Comparison of ENCODE assay signal across 8 cellular contexts in genomic region chr11:587978-588380, GRCh38. TPM values are rescaled to one million over a fixed set of nuclear protein-coding genes. Genes with fewer than 3 reads are reported as not detected.
DNase-seq lines count a peak whose midpoint lies in the region; ATAC-seq and TF ChIP-seq lines count a peak whose summit lies in the region.

No MANE protein-coding gene starts in this region.

- H3K9ac ChIP-seq in adipocyte (ENCODE audit: low read length) = peak overlapping the region; percentile 17

- ATAC-seq in T-cell (replicated peaks in 1 of 4) (peak; percentile 92 to 98 (median 94)), HG03520 (IDR thresholded peaks at IDR 0.05; ENCODE audit: unreplicated experiment) (no peak), GM21367 (IDR thresholded peaks at IDR 0.05; ENCODE audit: unreplicated experiment) (no peak)
- ATAC-seq in natural killer cell treated with Interleukin-12 subunit alpha and Interleukin-12 subunit beta and Interleukin-15 and Interleukin-18, amount 100 ng/mL, for 72 hours = peak; percentile 93 to 96

- H3K27ac Mint-ChIP-seq in T-cell = peak overlapping the region; percentile 99
- peak overlapping the region; percentile 76 to 90 for H3K27ac Mint-ChIP-seq in natural killer cell treated with Interleukin-12 subunit alpha and Interleukin-12 subunit beta and Interleukin-15 and Interleukin-18, amount 100 ng/mL, for 72 hours

- no peaks in the 10 kb centered on the region for H3K27me3 Mint-ChIP-seq in T-cell
- no peaks in the 10 kb centered on the region for H3K27me3 Mint-ChIP-seq in natural killer cell treated with Interleukin-12 subunit alpha and Interleukin-12 subunit beta and Interleukin-15 and Interleukin-18, amount 100 ng/mL, for 72 hours

- peaks cover 31% of the 10 kb centered on the region for H3K36me3 Mint-ChIP-seq in T-cell
- H3K36me3 Mint-ChIP-seq in natural killer cell treated with Interleukin-12 subunit alpha and Interleukin-12 subunit beta and Interleukin-15 and Interleukin-18, amount 100 ng/mL, for 72 hours = peaks cover 10% of the 10 kb centered on the region

- H3K27me3 ChIP-seq in adipocyte (replicated peaks; ENCODE audit: control insufficient read depth, insufficient read depth, low read length) = no peaks in the 10 kb centered on the region

- no peaks in the 10 kb centered on the region for H3K9me3 ChIP-seq in adipocyte (ENCODE audit: control insufficient read depth, low read length)

- H3K4me1 ChIP-seq in adipocyte (ENCODE audit: control insufficient read depth, insufficient read depth, low read length) = peaks cover 15% of the 10 kb centered on the region

- POLR2A ChIA-PET in T-cell (lab: Charles Lee) = interaction anchor here (0.6 kb wide), 2 partner anchors 28 to 173 kb away, joined by 3 to 4 read pairs; partner anchors contain the start of gene IRF7 (in 1 of the 2)

- DNase-seq in AG10803 (ENCODE audit: low read depth) (peak; percentile 58), T-cell (peak; percentile 43 to 89 (median 67)), adipocyte (ENCODE audit: low read depth) (peak; percentile 47), NCI-H2227 (lab: John Stamatoyannopoulos, UW; ENCODE audit: unreplicated experiment) (no peak), NCI-H2227 treated with DMSO at 0.1 percent for 48 hours (lab: John Stamatoyannopoulos, UW) (no peak)
- no peak for DNase-seq in natural killer cell treated with Interleukin-12 subunit alpha and Interleukin-12 subunit beta and Interleukin-15 and Interleukin-18, amount 100 ng/mL, for 72 hours (ENCODE audit: low spot score)

- H3K36me3 ChIP-seq in adipocyte (ENCODE audit: control insufficient read depth, insufficient read depth, low read length, severe bottlenecking) = peaks cover 60% of the 10 kb centered on the region

- no peak for TF ChIP-seq CTCF in AG10803 (conservative IDR thresholded peaks at IDR 0.05; ENCODE audit: low read length)

- no peaks in the 10 kb centered on the region for H3K9me3 Mint-ChIP-seq in T-cell
- H3K9me3 Mint-ChIP-seq in natural killer cell treated with Interleukin-12 subunit alpha and Interleukin-12 subunit beta and Interleukin-15 and Interleukin-18, amount 100 ng/mL, for 72 hours = no peaks in the 10 kb centered on the region

- peaks cover 28 to 34% (median 33%) of the 10 kb centered on the region in 3 donors for H3K4me1 Mint-ChIP-seq in T-cell
- peaks cover 16 to 27% of the 10 kb centered on the region in 2 donors for H3K4me1 Mint-ChIP-seq in natural killer cell treated with Interleukin-12 subunit alpha and Interleukin-12 subunit beta and Interleukin-15 and Interleukin-18, amount 100 ng/mL, for 72 hours (ENCODE audit: low read depth in 2 of 2)

- CTCF ChIA-PET in T-cell (lab: Charles Lee) = interaction anchor here (0.7 to 2.3 kb wide), 2 partner anchors 33 to 41 kb away, joined by 3 to 9 read pairs; no protein-coding TSS in a partner anchor

- H3K4me3 ChIP-seq in AG10803 (ENCODE audit: low read length) (no peak overlapping the region), adipocyte (ENCODE audit: low read length) (no peak overlapping the region)

- peak overlapping the region; percentile 69 to 80 (median 77) for H3K4me3 Mint-ChIP-seq in T-cell
- peak overlapping the region; percentile 55 for H3K4me3 Mint-ChIP-seq in natural killer cell treated with Interleukin-12 subunit alpha and Interleukin-12 subunit beta and Interleukin-15 and Interleukin-18, amount 100 ng/mL, for 72 hours

RNA-seq across cellular contexts. Expression of gene PHRF1, which starts 11.7 kb away (rescaled TPM):
- 10 to 100 TPM; 40.2 to 69.4 (median 66.3) TPM for total RNA-seq in T-cell
- total RNA-seq in natural killer cell treated with Interleukin-12 subunit alpha and Interleukin-12 subunit beta and Interleukin-15 and Interleukin-18, amount 100 ng/mL, for 72 hours = 10 to 100 TPM; 49.2 to 85.7 TPM

RNA-seq across cellular contexts. Expression of gene RASSF7, which starts 27.2 kb away (rescaled TPM):
- 10 to 100 TPM; 23.2 to 68.4 (median 63.4) TPM for total RNA-seq in T-cell
- 10 to 100 TPM; 13.3 to 22.9 TPM for total RNA-seq in natural killer cell treated with Interleukin-12 subunit alpha and Interleukin-12 subunit beta and Interleukin-15 and Interleukin-18, amount 100 ng/mL, for 72 hours

RNA-seq across cellular contexts. Expression of gene LMNTD2, which starts 27.4 kb away (rescaled TPM):
- 10 to 100 TPM in 1 of 5 donors, 1 to 10 TPM in 4; 5.1 to 13.4 (median 8.8) TPM for total RNA-seq in T-cell
- 1 to 10 TPM; 1.1 to 2.1 TPM for total RNA-seq in natural killer cell treated with Interleukin-12 subunit alpha and Interleukin-12 subunit beta and Interleukin-15 and Interleukin-18, amount 100 ng/mL, for 72 hours

RNA-seq across cellular contexts. Expression of gene IRF7, which starts 27.8 kb away (rescaled TPM):
- total RNA-seq in T-cell = 100 to 1,000 TPM in 1 of 5 donors, 10 to 100 TPM in 4; 58.9 to 128 (median 73.7) TPM
- total RNA-seq in natural killer cell treated with Interleukin-12 subunit alpha and Interleukin-12 subunit beta and Interleukin-15 and Interleukin-18, amount 100 ng/mL, for 72 hours = 10 to 100 TPM; 33.7 to 34.9 TPM

RNA-seq across cellular contexts. Expression of gene CDHR5, which starts 36.8 kb away (rescaled TPM):
- under 1 TPM in 2 of 5 donors, not detected in 3; 0.26 to 0.29 TPM for total RNA-seq in T-cell
- not detected for total RNA-seq in natural killer cell treated with Interleukin-12 subunit alpha and Interleukin-12 subunit beta and Interleukin-15 and Interleukin-18, amount 100 ng/mL, for 72 hours

Comparison
In these comparisons a context has a peak if more than half of its experiments do, and no peak if none do; other contexts are left out.
1. DNase-seq: peak in AG10803 (single experiment), T-cell (34 of 34) and adipocyte (single experiment); none in natural killer cell treated with Interleukin-12 subunit alpha and Interleukin-12 subunit beta and Interleukin-15 and Interleukin-18, amount 100 ng/mL, for 72 hours (single experiment), NCI-H2227 (single experiment) and NCI-H2227 treated with DMSO at 0.1 percent for 48 hours (single experiment).
2. ATAC-seq: peak in T-cell (4 of 4) and natural killer cell treated with Interleukin-12 subunit alpha and Interleukin-12 subunit beta and Interleukin-15 and Interleukin-18, amount 100 ng/mL, for 72 hours (2 of 2); none in HG03520 (single experiment) and GM21367 (single experiment).